13 cellular contexts compared by ENCODE assay signal in the genomic region with DNA sequence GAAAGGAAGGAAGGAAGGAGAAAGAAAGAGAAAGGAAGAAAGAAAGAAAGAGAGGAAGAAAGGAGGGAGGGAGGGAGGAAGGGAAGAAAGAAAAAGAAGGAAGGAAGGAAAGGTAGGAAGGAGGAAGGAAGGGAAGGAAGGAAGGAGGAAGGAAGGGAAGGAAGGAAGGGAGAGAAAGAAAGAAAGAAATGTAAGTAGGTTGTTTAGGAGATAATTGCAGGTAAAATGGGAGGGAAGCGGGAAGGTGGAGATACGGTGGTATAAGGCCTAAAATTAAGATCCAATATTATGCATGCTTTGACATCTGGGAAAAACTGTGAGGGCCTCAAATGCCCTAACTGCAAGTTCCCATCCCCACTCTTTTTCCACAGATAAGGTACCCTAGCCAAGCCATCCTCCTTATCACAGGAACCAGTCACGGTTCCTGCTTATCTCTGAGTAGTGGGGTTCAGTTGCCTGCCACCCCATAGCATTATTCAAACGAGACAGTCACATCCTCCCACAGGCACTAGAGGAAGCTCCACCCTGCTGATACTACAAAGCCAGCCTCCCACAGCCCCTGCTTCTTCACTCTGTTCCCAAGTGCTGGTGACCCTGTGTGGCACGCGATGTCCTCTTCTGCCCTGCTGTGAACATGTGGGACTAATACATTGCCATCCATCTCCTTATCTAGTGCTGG. TPM values are rescaled to one million over a fixed set of nuclear protein-coding genes. Genes with fewer than 3 reads are reported as not detected.
DNase-seq lines count a peak whose midpoint lies in the region; ATAC-seq and TF ChIP-seq lines count a peak whose summit lies in the region.
"Had no signal": no experiment of that assay in that cellular context is flagged by ENCODE, and none has a peak within 500 bp of the region (broad histone marks: within the 10 kb centered on the region; RNA-seq: fewer than 3 reads in every experiment).

No MANE protein-coding gene starts in this region.

- H3K4me1 Mint-ChIP-seq in activated T-helper 1 cell treated with anti-CD3 and anti-CD28 coated beads, Interleukin-12 subunit alpha, Interleukin-12 subunit beta, Interleukin-2, Interleukin-4 antibody, amounts not matched to agents 30 ng/mL and 10 ng/mL and 1 ng/mL, durations not matched to agents 14 hours and 24 hours and 36 hours (ENCODE audit: low read depth): peaks cover 70% of the 10 kb centered on the region
- peaks cover 69% of the 10 kb centered on the region for H3K4me1 Mint-ChIP-seq in stimulated activated naive CD8-positive, alpha-beta T cell treated with anti-CD3 and anti-CD28 coated beads, Interleukin-15, amount 100 ng/mL, for 72 hours

- H3K36me3 Mint-ChIP-seq in activated T-helper 1 cell treated with anti-CD3 and anti-CD28 coated beads, Interleukin-12 subunit alpha, Interleukin-12 subunit beta, Interleukin-2, Interleukin-4 antibody, amounts not matched to agents 30 ng/mL and 10 ng/mL and 1 ng/mL, durations not matched to agents 14 hours and 24 hours and 36 hours (ENCODE audit: low read depth): no peaks in the 10 kb centered on the region
- H3K36me3 Mint-ChIP-seq: naive B cell had no signal

- ATAC-seq in Right ventricle myocardium inferior: peak; percentile 34
- peak; percentile 47 for ATAC-seq in left lobe of liver
- ATAC-seq in stimulated activated naive CD8-positive, alpha-beta T cell treated with anti-CD3 and anti-CD28 coated beads, Interleukin-15, amount 100 ng/mL, for 72 hours: peak; percentile 30
- ATAC-seq in HG02571 (IDR thresholded peaks at IDR 0.05; ENCODE audit: unreplicated experiment): no peak
- ATAC-seq: A549 had no signal

- intact Hi-C loops in Right ventricle myocardium inferior (cut with DNase I): no loop called here
- intact Hi-C loops in activated T-helper 1 cell treated with anti-CD3 and anti-CD28 coated beads, Interleukin-12 subunit alpha, Interleukin-12 subunit beta, Interleukin-2, Interleukin-4 antibody, amounts not matched to agents 30 ng/mL and 10 ng/mL and 1 ng/mL, durations not matched to agents 14 hours and 24 hours and 36 hours (cut with micrococcal nuclease): loop anchor here (1.0 to 5.0 kb wide), 2 partner anchors 19 to 398 kb away; no protein-coding TSS in a partner anchor

- TF ChIP-seq CTCF in right atrium auricular region (IDR thresholded peaks at IDR 0.05): no peak

- DNase-seq in Right ventricle myocardium inferior (ENCODE audit: missing footprints): no peak
- DNase-seq in right atrium auricular region (ENCODE audit: low spot score): no peak
- peak; percentile 34 for DNase-seq in activated T-helper 1 cell treated with anti-CD3 and anti-CD28 coated beads, Interleukin-12 subunit alpha, Interleukin-12 subunit beta, Interleukin-2, Interleukin-4 antibody, amounts not matched to agents 30 ng/mL and 10 ng/mL and 1 ng/mL, durations not matched to agents 14 hours and 24 hours and 36 hours (ENCODE audit: low spot score)
- no peak for DNase-seq in left lobe of liver (ENCODE audit: low spot score)
- peak in 1 of 2 donors; percentile 10 for DNase-seq in stimulated activated naive CD8-positive, alpha-beta T cell treated with anti-CD3 and anti-CD28 coated beads, Interleukin-15, amount 100 ng/mL, for 72 hours
- DNase-seq in NCI-H1694 (lab: John Stamatoyannopoulos, UW): no peak
- DNase-seq in NCI-H146 treated with DMSO at 0.1 percent for 48 hours (lab: John Stamatoyannopoulos, UW; ENCODE audit: unreplicated experiment): no peak
- DNase-seq: hippocampal formation, naive B cell, NCI-H146 had no signal

- H3K4me3 ChIP-seq in right atrium auricular region: no peak overlapping the region
- H3K4me3 ChIP-seq: A549 had no signal

- peak overlapping the region; percentile 8 for H3K4me3 Mint-ChIP-seq in activated T-helper 1 cell treated with anti-CD3 and anti-CD28 coated beads, Interleukin-12 subunit alpha, Interleukin-12 subunit beta, Interleukin-2, Interleukin-4 antibody, amounts not matched to agents 30 ng/mL and 10 ng/mL and 1 ng/mL, durations not matched to agents 14 hours and 24 hours and 36 hours
- peak overlapping the region in 1 of 2 donors; percentile 64 for H3K4me3 Mint-ChIP-seq in stimulated activated naive CD8-positive, alpha-beta T cell treated with anti-CD3 and anti-CD28 coated beads, Interleukin-15, amount 100 ng/mL, for 72 hours

- H3K27me3 Mint-ChIP-seq in activated T-helper 1 cell treated with anti-CD3 and anti-CD28 coated beads, Interleukin-12 subunit alpha, Interleukin-12 subunit beta, Interleukin-2, Interleukin-4 antibody, amounts not matched to agents 30 ng/mL and 10 ng/mL and 1 ng/mL, durations not matched to agents 14 hours and 24 hours and 36 hours (ENCODE audit: insufficient read depth): peaks cover 2% of the 10 kb centered on the region
- H3K27me3 Mint-ChIP-seq in stimulated activated naive CD8-positive, alpha-beta T cell treated with anti-CD3 and anti-CD28 coated beads, Interleukin-15, amount 100 ng/mL, for 72 hours: no peaks in the 10 kb centered on the region

- H3K27ac ChIP-seq in right atrium auricular region: no peak overlapping the region
- H3K27ac ChIP-seq: A549 had no signal

- no peaks in the 10 kb centered on the region for H3K9me3 ChIP-seq in right atrium auricular region
- H3K9me3 ChIP-seq: A549 had no signal

- H3K27me3 ChIP-seq in right atrium auricular region: no peaks in the 10 kb centered on the region

- no peaks in the 10 kb centered on the region for H3K9me3 Mint-ChIP-seq in activated T-helper 1 cell treated with anti-CD3 and anti-CD28 coated beads, Interleukin-12 subunit alpha, Interleukin-12 subunit beta, Interleukin-2, Interleukin-4 antibody, amounts not matched to agents 30 ng/mL and 10 ng/mL and 1 ng/mL, durations not matched to agents 14 hours and 24 hours and 36 hours
- no peaks in the 10 kb centered on the region for H3K9me3 Mint-ChIP-seq in stimulated activated naive CD8-positive, alpha-beta T cell treated with anti-CD3 and anti-CD28 coated beads, Interleukin-15, amount 100 ng/mL, for 72 hours
- H3K9me3 Mint-ChIP-seq: naive B cell had no signal

- peak overlapping the region; percentile 36 for H3K27ac Mint-ChIP-seq in activated T-helper 1 cell treated with anti-CD3 and anti-CD28 coated beads, Interleukin-12 subunit alpha, Interleukin-12 subunit beta, Interleukin-2, Interleukin-4 antibody, amounts not matched to agents 30 ng/mL and 10 ng/mL and 1 ng/mL, durations not matched to agents 14 hours and 24 hours and 36 hours
- H3K27ac Mint-ChIP-seq in stimulated activated naive CD8-positive, alpha-beta T cell treated with anti-CD3 and anti-CD28 coated beads, Interleukin-15, amount 100 ng/mL, for 72 hours: peak overlapping the region; percentile 15 to 89

- H3K36me3 ChIP-seq in right atrium auricular region: no peaks in the 10 kb centered on the region

- peaks cover 0 to 2% of the 10 kb centered on the region in 2 donors for H3K4me1 ChIP-seq in right atrium auricular region
- H3K4me1 ChIP-seq: A549 had no signal

RNA-seq across cellular contexts. Expression of a gene that starts 28.7 kb away (rescaled TPM):
- 9.3 TPM for total RNA-seq in Right ventricle myocardium inferior
- total RNA-seq in right atrium auricular region: 10 to 100 TPM in 1 of 2 donors, 1 to 10 TPM in 1; 5.3 to 11.0 TPM
- total RNA-seq in activated T-helper 1 cell treated with anti-CD3 and anti-CD28 coated beads, Interleukin-12 subunit alpha, Interleukin-12 subunit beta, Interleukin-2, Interleukin-4 antibody, amounts not matched to agents 30 ng/mL and 10 ng/mL and 1 ng/mL, durations not matched to agents 14 hours and 24 hours and 36 hours: not detected in 2 replicates
- 1.8 TPM for total RNA-seq in left lobe of liver
- total RNA-seq: RPMI7951 had no signal
